ENCODE assay signal across 21 cellular contexts in genomic region chr3:113684271-113684819, GRCh38.
"Had no signal": no experiment of that assay in that cellular context is flagged by ENCODE, and none has a peak within 500 bp of the region (broad histone marks: within the 10 kb centered on the region; RNA-seq: fewer than 3 reads in every experiment).

No MANE protein-coding gene starts in this region.

- H3K27me3 Mint-ChIP-seq: activated CD4-positive, alpha-beta memory T cell treated with anti-CD3 and anti-CD28 coated beads, Interleukin-2, amount 10 ng/mL, durations not matched to agents 7 days and 5 days; naive thymus-derived CD8-positive, alpha-beta T cell; stimulated activated memory B cell treated with anti-CD40 and anti-IgM and Interleukin-4, amounts not matched to agents 10 μg/mL and 1 μg/mL and 100 μg/mL, for 72 hours had no signal

- H2AFZ ChIP-seq: neural progenitor cell had no signal

- H3K27me3 ChIP-seq: esophagus muscularis mucosa, neural progenitor cell, stomach, suprapubic skin, tibial nerve had no signal

- H3K27ac ChIP-seq: coronary artery, esophagus muscularis mucosa, neural progenitor cell, stomach, suprapubic skin, tibial nerve had no signal

- ATAC-seq: activated T-cell treated with anti-CD3 and anti-CD28 coated beads, Interleukin-2, amount 50 U/mL, for 72 hours; left ventricle myocardium superior; naive thymus-derived CD8-positive, alpha-beta T cell; sciatic nerve; stimulated activated memory B cell treated with anti-CD40 and anti-IgM and Interleukin-4, amounts not matched to agents 10 μg/mL and 1 μg/mL and 100 μg/mL, for 72 hours had no signal

- DNase-seq: activated CD4-positive, alpha-beta memory T cell treated with anti-CD3 and anti-CD28 coated beads, Interleukin-2, amount 10 ng/mL, durations not matched to agents 7 days and 5 days; activated CD4-positive, alpha-beta T cell treated with anti-CD3 and anti-CD28 coated beads for 48 hours; activated CD4-positive, CD25-positive, alpha-beta regulatory T cell; activated effector memory CD4-positive, alpha-beta T cell treated with Interleukin-2 at 50 U/mL for 16 hours; activated naive CD4-positive, alpha-beta T cell treated with anti-CD3 and anti-CD28 coated beads for 36 hours; activated T-cell treated with anti-CD3 and anti-CD28 coated beads, Interleukin-2, amount 50 U/mL, for 72 hours; cerebellar nuclear complex; left ventricle myocardium superior; naive thymus-derived CD8-positive, alpha-beta T cell; posterior cingulate gyrus; small intestine; stimulated activated CD4-positive, alpha-beta T cell treated with anti-CD3 and anti-CD28 coated beads, Interleukin-15, amount 100 ng/mL, for 24 hours; stomach had no signal

- H3K4me3 ChIP-seq: coronary artery, esophagus muscularis mucosa, neural progenitor cell, stomach, suprapubic skin, tibial nerve had no signal

- H3K4me1 Mint-ChIP-seq: activated CD4-positive, alpha-beta memory T cell treated with anti-CD3 and anti-CD28 coated beads, Interleukin-2, amount 10 ng/mL, durations not matched to agents 7 days and 5 days; mesothelial cell of epicardium; neural progenitor cell had no signal

- H3K27ac Mint-ChIP-seq: activated CD4-positive, alpha-beta memory T cell treated with anti-CD3 and anti-CD28 coated beads, Interleukin-2, amount 10 ng/mL, durations not matched to agents 7 days and 5 days; activated naive CD4-positive, alpha-beta T cell treated with anti-CD3 and anti-CD28 coated beads for 36 hours; mesothelial cell of epicardium; naive thymus-derived CD8-positive, alpha-beta T cell; neural progenitor cell; stimulated activated memory B cell treated with anti-CD40 and anti-IgM and Interleukin-4, amounts not matched to agents 10 μg/mL and 1 μg/mL and 100 μg/mL, for 72 hours had no signal

- H3K9ac ChIP-seq: neural progenitor cell had no signal

- H3K9me3 ChIP-seq: esophagus muscularis mucosa, stomach had no signal

- H3K36me3 ChIP-seq: esophagus muscularis mucosa, neural progenitor cell had no signal

- H3K4me2 ChIP-seq: neural progenitor cell had no signal

- H3K4me3 Mint-ChIP-seq: activated CD4-positive, alpha-beta memory T cell treated with anti-CD3 and anti-CD28 coated beads, Interleukin-2, amount 10 ng/mL, durations not matched to agents 7 days and 5 days; activated naive CD4-positive, alpha-beta T cell treated with anti-CD3 and anti-CD28 coated beads for 36 hours; activated T-cell treated with anti-CD3 and anti-CD28 coated beads, Interleukin-2, amount 50 U/mL, for 72 hours; mesothelial cell of epicardium; naive thymus-derived CD8-positive, alpha-beta T cell; neural progenitor cell; stimulated activated memory B cell treated with anti-CD40 and anti-IgM and Interleukin-4, amounts not matched to agents 10 μg/mL and 1 μg/mL and 100 μg/mL, for 72 hours had no signal
